Comparison of ENCODE assay signal across 1 cellular context in the genomic region with DNA sequence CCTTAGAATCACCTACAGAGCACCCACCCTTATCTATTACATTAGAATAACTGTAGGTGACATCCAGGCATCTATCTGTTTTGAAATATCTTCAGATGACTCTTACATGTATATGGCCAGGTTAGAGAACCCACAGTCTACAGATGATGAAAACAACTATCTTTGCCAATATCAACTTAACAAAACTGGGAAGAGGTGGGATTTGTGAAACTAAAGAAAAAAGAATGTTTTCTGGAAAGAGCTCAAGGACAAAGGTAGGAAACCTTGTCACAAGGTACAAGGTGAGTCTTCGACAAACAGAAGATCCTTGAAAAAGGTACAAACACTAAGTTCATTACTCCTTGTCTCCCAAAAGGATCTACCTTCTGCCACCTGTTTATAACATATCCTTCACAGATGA.
TF ChIP-seq lines count a peak whose summit lies in the region.

No MANE protein-coding gene starts in this region.

TF ChIP-seq in endothelial cell of umbilical vein, 7 proteins besides CTCF, POLR2A, EP300 and RAD21:
- TF ChIP-seq, protein P1, sequence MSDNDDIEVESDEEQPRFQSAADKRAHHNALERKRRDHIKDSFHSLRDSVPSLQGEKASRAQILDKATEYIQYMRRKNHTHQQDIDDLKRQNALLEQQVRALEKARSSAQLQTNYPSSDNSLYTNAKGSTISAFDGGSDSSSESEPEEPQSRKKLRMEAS (IDR thresholded peaks at IDR 0.05; ENCODE audit: insufficient read depth, insufficient read length): no peak
- TF ChIP-seq GATA2 (IDR thresholded peaks at IDR 0.05; ENCODE audit: insufficient read depth, insufficient read length, low read depth, low read length): no peak
- no peak for TF ChIP-seq MYC (IDR thresholded peaks at IDR 0.05; ENCODE audit: low read depth, low read length)
- TF ChIP-seq EZH2 (IDR thresholded peaks at IDR 0.05; ENCODE audit: borderline replicate concordance, low read depth, low read length, severe bottlenecking): no peak
- no peak for TF ChIP-seq FOS (IDR thresholded peaks at IDR 0.05; ENCODE audit: borderline replicate concordance, insufficient read depth, low read length)
- no peak for TF ChIP-seq POLR2AphosphoS5 (IDR thresholded peaks at IDR 0.05; ENCODE audit: insufficient read depth, low read depth, low read length)
- TF ChIP-seq JUN (IDR thresholded peaks at IDR 0.05; ENCODE audit: borderline replicate concordance, insufficient read depth, insufficient read length, low read depth): no peak
TF ChIP-seq in endothelial cell of umbilical vein: peak in this region for 0.
